ENCODE assay signal across 12 cellular contexts in the genomic region with DNA sequence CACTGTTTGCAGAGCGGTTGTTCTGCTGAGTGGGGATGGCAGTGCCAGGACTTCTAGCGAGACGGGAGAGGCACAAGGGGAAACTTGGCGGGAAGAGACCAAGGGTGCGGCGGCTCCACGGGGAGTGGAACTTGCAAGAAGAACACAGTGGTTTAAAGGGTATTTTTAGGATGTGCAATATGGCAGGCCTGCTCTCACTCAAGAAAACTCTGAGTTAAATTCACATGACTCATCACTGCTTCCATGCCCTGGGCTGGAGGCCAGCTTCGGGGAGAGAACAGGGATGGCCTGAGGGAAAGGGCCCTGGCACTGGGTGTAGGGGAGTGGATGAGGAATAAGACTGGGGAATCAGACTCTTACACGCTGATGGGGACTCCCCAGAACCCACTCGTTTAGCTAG. TPM values are rescaled to one million over a fixed set of nuclear protein-coding genes. Genes with fewer than 3 reads are reported as not detected.
A peak's percentile ranks its signal among the peaks of the same experiment; 100 is the strongest.
DNase-seq lines count a peak whose midpoint lies in the region; ATAC-seq and TF ChIP-seq lines count a peak whose summit lies in the region.
"Had no signal": no experiment of that assay in that cellular context is flagged by ENCODE, and none has a peak within 500 bp of the region (broad histone marks: within the 10 kb centered on the region; RNA-seq: fewer than 3 reads in every experiment).

No MANE protein-coding gene starts in this region.

- H3K4me1 ChIP-seq in mammary epithelial cell (ENCODE audit: insufficient read depth, low read length) (peaks cover 9% of the 10 kb centered on the region), transverse colon (peaks cover 0 to 5% (median 0%) of the 10 kb centered on the region in 4 donors)
- H3K4me1 ChIP-seq in CD8-positive, alpha-beta T cell (ENCODE audit: insufficient read depth, low read length) = peaks cover 18% of the 10 kb centered on the region
- H3K4me1 ChIP-seq: Peyer's patch had no signal

- H3K4me3 Mint-ChIP-seq in CD8-positive, alpha-beta T cell = no peak overlapping the region
- H3K4me3 Mint-ChIP-seq: activated CD8-positive, alpha-beta T cell treated with anti-CD3 and anti-CD28 coated beads, Interleukin-2, amount 10 ng/mL, durations not matched to agents 7 days and 5 days had no signal

- no peaks in the 10 kb centered on the region for H3K9me3 Mint-ChIP-seq in CD8-positive, alpha-beta T cell

- H3K27me3 Mint-ChIP-seq in CD8-positive, alpha-beta T cell (ENCODE audit: low read depth) = peaks cover 38% of the 10 kb centered on the region

- H3K27me3 ChIP-seq in mammary epithelial cell (ENCODE audit: insufficient read depth, low read length) (no peaks in the 10 kb centered on the region), transverse colon (peaks cover 6% of the 10 kb centered on the region)
- H3K27me3 ChIP-seq in CD8-positive, alpha-beta T cell (ENCODE audit: insufficient read depth, low read length) = no peaks in the 10 kb centered on the region
- H3K27me3 ChIP-seq: Peyer's patch had no signal

- TF ChIP-seq CTCF in mammary epithelial cell (conservative IDR thresholded peaks at IDR 0.05 in 1 of 2, IDR thresholded peaks at IDR 0.05 in 1 of 2; ENCODE audit: extremely low read depth in 1 of 2, insufficient read depth in 1 of 2, low read depth in 1 of 2, low read length in 2 of 2) (no peak), transverse colon (IDR thresholded peaks at IDR 0.05) (no peak)
- no peak for TF ChIP-seq CTCF in CD8-positive, alpha-beta T cell (IDR thresholded peaks at IDR 0.05)

- no peak for TF ChIP-seq POLR2A in transverse colon (IDR thresholded peaks at IDR 0.05)

- no peak overlapping the region for H3K27ac Mint-ChIP-seq in CD8-positive, alpha-beta T cell
- H3K27ac Mint-ChIP-seq: activated CD8-positive, alpha-beta T cell treated with anti-CD3 and anti-CD28 coated beads, Interleukin-2, amount 10 ng/mL, durations not matched to agents 7 days and 5 days had no signal

- H3K36me3 ChIP-seq in mammary epithelial cell (ENCODE audit: insufficient read depth, low read length) (no peaks in the 10 kb centered on the region), transverse colon (no peaks in the 10 kb centered on the region)
- no peaks in the 10 kb centered on the region for H3K36me3 ChIP-seq in CD8-positive, alpha-beta T cell (ENCODE audit: insufficient read depth, low read length)
- H3K36me3 ChIP-seq: Peyer's patch had no signal

- intact Hi-C loops in mammary epithelial cell (cut with micrococcal nuclease) = no loop called here
- intact Hi-C loops in transverse colon (cut with DNase I; ENCODE audit: low total_unique reads) = no loop called here
- intact Hi-C loops in CD8-positive, alpha-beta T cell (cut with DNase I, micrococcal nuclease) = no loop called here

- BruUV-seq in mammary epithelial cell (replicated peaks; lab: Mats Ljungman, UMichigan) = no TSS peak

- no peak overlapping the region for H3K27ac ChIP-seq in mammary epithelial cell (ENCODE audit: insufficient read depth, low read depth, low read length)
- peak overlapping the region in 3 of 4 donors; percentile 31 to 76 (median 58) for H3K27ac ChIP-seq in transverse colon
- no peak overlapping the region for H3K27ac ChIP-seq in CD8-positive, alpha-beta T cell (ENCODE audit: low read depth, low read length)
- H3K27ac ChIP-seq: KMS-11 had no signal

- POLR2A ChIA-PET in HEK293T (lab: Yijun Ruan, JAX) = no interaction called here
- POLR2A ChIA-PET in CD8-positive, alpha-beta T cell (lab: Charles Lee) = no interaction called here

- no peak for TF ChIP-seq EP300 in transverse colon (IDR thresholded peaks at IDR 0.05; ENCODE audit: low read depth)

- in situ Hi-C loops in mammary epithelial cell (cut with MboI; ENCODE audit: low sequenced_read_pairs in 2 of 2) = no loop called here
- in situ Hi-C loops in transverse colon (cut with MboI; ENCODE audit: low pct_ligation_motif_present in 1 of 4, low pct_unique_long_range_greater_than_20kb in 1 of 4, low sequenced_read_pairs in 3 of 4) = no loop called here

- no peak overlapping the region for H3K9ac ChIP-seq in mammary epithelial cell (ENCODE audit: insufficient read depth, low read length)
- H3K9ac ChIP-seq: KMS-11 had no signal

- no peak overlapping the region for H3K4me3 ChIP-seq in mammary epithelial cell (replicated peaks in 1 of 3; ENCODE audit: insufficient read depth in 1 of 3, low read depth in 2 of 3, low read length in 3 of 3)
- no peak overlapping the region for H3K4me3 ChIP-seq in transverse colon
- no peak overlapping the region for H3K4me3 ChIP-seq in CD8-positive, alpha-beta T cell (ENCODE audit: low read depth, low read length)
- H3K4me3 ChIP-seq: lung, Peyer's patch had no signal

- no peaks in the 10 kb centered on the region for H3K79me2 ChIP-seq in mammary epithelial cell (ENCODE audit: insufficient read depth, low read length)

- CTCF ChIA-PET in mammary epithelial cell (lab: Charles Lee; ENCODE audit: low non-redundant PET) (no interaction called here), HEK293T (lab: Yijun Ruan, JAX) (interaction anchor here (1.0 kb wide), 1 partner anchor 39 kb away, joined by 3 read pairs; no protein-coding TSS in a partner anchor)
- CTCF ChIA-PET in CD8-positive, alpha-beta T cell (lab: Charles Lee) = interaction anchor here (1.8 kb wide), 1 partner anchor 52 kb away, joined by 6 read pairs; no protein-coding TSS in a partner anchor

- no peak overlapping the region for H3K4me2 ChIP-seq in mammary epithelial cell (ENCODE audit: insufficient read depth, low read depth, low read length)
- H3K4me2 ChIP-seq: KMS-11 had no signal

- no peaks in the 10 kb centered on the region for H3K36me3 Mint-ChIP-seq in CD8-positive, alpha-beta T cell

- H3K9me3 ChIP-seq in mammary epithelial cell (replicated peaks; ENCODE audit: insufficient read depth, low read length) (no peaks in the 10 kb centered on the region), transverse colon (no peaks in the 10 kb centered on the region)
- H3K9me3 ChIP-seq in CD8-positive, alpha-beta T cell (ENCODE audit: low read length) = no peaks in the 10 kb centered on the region
- H3K9me3 ChIP-seq: Peyer's patch had no signal

- DNase-seq in HPDE6-E6E7 (ENCODE audit: extremely low spot score) = peak; percentile 58
- DNase-seq in mammary epithelial cell = peak; percentile 92
- DNase-seq in inferior parietal cortex (ENCODE audit: extremely low spot score) = peak; percentile 35
- peak; percentile 46 for DNase-seq in transverse colon
- no peak for DNase-seq in HEK293T (ENCODE audit: extremely low spot score)
- DNase-seq in CD8-positive, alpha-beta T cell = no peak
- DNase-seq: activated CD8-positive, alpha-beta T cell treated with anti-CD3 and anti-CD28 coated beads, Interleukin-2, amount 10 ng/mL, durations not matched to agents 7 days and 5 days; Peyer's patch; stimulated activated CD4-positive, alpha-beta T cell treated with anti-CD3 and anti-CD28 coated beads, Interleukin-1b, Interleukin-23, amount 100 ng/mL, for 48 hours had no signal

- H3K4me1 Mint-ChIP-seq in CD8-positive, alpha-beta T cell (ENCODE audit: low read depth) = peaks cover 4% of the 10 kb centered on the region

- no peak overlapping the region for H2AFZ ChIP-seq in mammary epithelial cell (ENCODE audit: low read depth, low read length)

- ATAC-seq in HG03097 (IDR thresholded peaks at IDR 0.05; ENCODE audit: low FRiP score, unreplicated experiment) = no peak
- no peak for ATAC-seq in CD8-positive, alpha-beta T cell
- ATAC-seq: activated CD8-positive, alpha-beta T cell treated with anti-CD3 and anti-CD28 coated beads, Interleukin-2, amount 10 ng/mL, durations not matched to agents 7 days and 5 days had no signal

- dilution Hi-C loops in mammary epithelial cell (cut with HindIII; ENCODE audit: low sequenced_read_pairs) = no loop called here

- no peaks in the 10 kb centered on the region for H4K20me1 ChIP-seq in mammary epithelial cell (ENCODE audit: insufficient read depth, low read length)

- 46% methylated on average over 10 of the region's 10 CpGs for WGBS in mammary epithelial cell (ENCODE audit: low coverage, missing lambda C conversion rate)
- 20 to 38% methylated on average over 1 to 10 of the region's 10 CpGs for WGBS in transverse colon (ENCODE audit: low coverage in 1 of 2), 2 donors

TF ChIP-seq in HEK293T, 16 proteins besides CTCF, POLR2A, EP300 and RAD21:
- no peak for TF ChIP-seq FOXA1 (IDR thresholded peaks at IDR 0.05)
- TF ChIP-seq CTBP1 (IDR thresholded peaks at IDR 0.05; ENCODE audit: borderline replicate concordance) = no peak
- no peak for TF ChIP-seq ARNT (IDR thresholded peaks at IDR 0.05)

RNA-seq across cellular contexts. Expression of a gene that starts 13.3 kb away (rescaled TPM):
- total RNA-seq in mammary epithelial cell = not detected
- polyA plus RNA-seq in mammary epithelial cell = not detected
- not detected for polyA minus RNA-seq in mammary epithelial cell
- total RNA-seq in transverse colon = not detected
- not detected for total RNA-seq in CD8-positive, alpha-beta T cell
- total RNA-seq: activated CD8-positive, alpha-beta T cell treated with anti-CD3 and anti-CD28 coated beads, Interleukin-2, amount 10 ng/mL, durations not matched to agents 7 days and 5 days; Peyer's patch had no signal

RNA-seq across cellular contexts. Expression of a gene that starts 18.2 kb away (rescaled TPM):
- total RNA-seq in mammary epithelial cell = not detected
- polyA plus RNA-seq in mammary epithelial cell = not detected
- polyA minus RNA-seq in mammary epithelial cell = not detected
- total RNA-seq in transverse colon = under 1 TPM in 2 of 4 donors, not detected in 2; 0.14 to 0.32 TPM
- under 1 TPM in 1 of 2 experiments, not detected in 1; 0.11 TPM for total RNA-seq in CD8-positive, alpha-beta T cell
- total RNA-seq: activated CD8-positive, alpha-beta T cell treated with anti-CD3 and anti-CD28 coated beads, Interleukin-2, amount 10 ng/mL, durations not matched to agents 7 days and 5 days; Peyer's patch had no signal

RNA-seq across cellular contexts. Expression of a gene that starts 38.1 kb away (rescaled TPM):
- total RNA-seq in mammary epithelial cell = not detected
- not detected for polyA plus RNA-seq in mammary epithelial cell
- polyA minus RNA-seq in mammary epithelial cell = not detected
- total RNA-seq in transverse colon = not detected
- not detected for total RNA-seq in CD8-positive, alpha-beta T cell
- total RNA-seq: activated CD8-positive, alpha-beta T cell treated with anti-CD3 and anti-CD28 coated beads, Interleukin-2, amount 10 ng/mL, durations not matched to agents 7 days and 5 days; Peyer's patch had no signal

RNA-seq across cellular contexts. Expression of a gene that starts 59.4 kb away (rescaled TPM):
- not detected for total RNA-seq in mammary epithelial cell
- not detected for polyA plus RNA-seq in mammary epithelial cell
- polyA minus RNA-seq in mammary epithelial cell = not detected
- 1 to 10 TPM in 1 of 4 donors, under 1 TPM in 2, not detected in 1; 0.27 to 5.2 (median 0.32) TPM for total RNA-seq in transverse colon
- not detected for total RNA-seq in CD8-positive, alpha-beta T cell
- total RNA-seq: Peyer's patch had no signal

Comparison
In these comparisons a context has a peak if more than half of its experiments do, and no peak if none do; other contexts are left out.
1. DNase-seq: peak in HPDE6-E6E7 (single experiment), mammary epithelial cell (single experiment), inferior parietal cortex (single experiment) and transverse colon (single experiment); none in HEK293T (single experiment) and CD8-positive, alpha-beta T cell (0 of 7).
2. H3K27ac ChIP-seq: peak in transverse colon (3 of 4); none in mammary epithelial cell (single experiment) and CD8-positive, alpha-beta T cell (single experiment).